8 cellular contexts compared by ENCODE assay signal in genomic region chr19:44741841-44742352, GRCh38. TPM values are rescaled to one million over a fixed set of nuclear protein-coding genes. Genes with fewer than 3 reads are reported as not detected.
A peak's percentile ranks its signal among the peaks of the same experiment; 100 is the strongest.
DNase-seq lines count a peak whose midpoint lies in the region; ATAC-seq and TF ChIP-seq lines count a peak whose summit lies in the region.

No MANE protein-coding gene starts in this region.

- H3K27me3 ChIP-seq in adrenal gland (no peaks in the 10 kb centered on the region), left ventricle myocardium inferior (ENCODE audit: low read depth) (no peaks in the 10 kb centered on the region)
- no peaks in the 10 kb centered on the region for H3K27me3 ChIP-seq in effector memory CD4-positive, alpha-beta T cell (replicated peaks; ENCODE audit: control insufficient read depth, insufficient read depth, low read length, poor library complexity, severe bottlenecking)

- 0 to 4% (median 2%) methylated on average over 5 to 13 of the region's 13 CpGs for WGBS in adrenal gland, 4 donors

- no peak for ATAC-seq in HG03280 (IDR thresholded peaks at IDR 0.05; ENCODE audit: unreplicated experiment)

- H3K36me3 ChIP-seq in adrenal gland (replicated peaks in 1 of 2) (no peaks in the 10 kb centered on the region), left ventricle myocardium inferior (no peaks in the 10 kb centered on the region)
- no peaks in the 10 kb centered on the region for H3K36me3 ChIP-seq in effector memory CD4-positive, alpha-beta T cell (ENCODE audit: control insufficient read depth, insufficient read depth, low read length)

- peak; percentile 85 for DNase-seq in NK-92 treated with Interleukin-12 subunit alpha and Interleukin-12 subunit beta, amount 100 ng/mL, for 24 hours (lab: John Stamatoyannopoulos, UW)
- DNase-seq in NK-92 (lab: John Stamatoyannopoulos, UW; ENCODE audit: unreplicated experiment): no peak
- peak; percentile 98 for DNase-seq in NCI-H2196 (lab: John Stamatoyannopoulos, UW; ENCODE audit: unreplicated experiment)
- peak; percentile 99 to 100 (median 100) for DNase-seq in adrenal gland
- DNase-seq in left ventricle myocardium inferior: peak; percentile 97
- peak; percentile 99 for DNase-seq in posterior vena cava (ENCODE audit: low spot score)
- no peak for DNase-seq in effector memory CD4-positive, alpha-beta T cell

- H3K4me3 ChIP-seq in adrenal gland (no peak overlapping the region), left ventricle myocardium inferior (peak overlapping the region; percentile 24)
- H3K4me3 ChIP-seq in effector memory CD4-positive, alpha-beta T cell (ENCODE audit: insufficient read depth, low read depth, low read length, poor library complexity, severe bottlenecking): no peak overlapping the region

- H3K9me3 ChIP-seq in adrenal gland (replicated peaks in 1 of 3) (no peaks in the 10 kb centered on the region), left ventricle myocardium inferior (replicated peaks) (no peaks in the 10 kb centered on the region)
- no peaks in the 10 kb centered on the region for H3K9me3 ChIP-seq in effector memory CD4-positive, alpha-beta T cell (ENCODE audit: control insufficient read depth, low read length)

- TF ChIP-seq POLR2A in adrenal gland (IDR thresholded peaks at IDR 0.05): peak in 1 of 2 donors; percentile 69

- intact Hi-C loops in adrenal gland (cut with DNase I): no loop called here
- intact Hi-C loops in left ventricle myocardium inferior (cut with micrococcal nuclease): no loop called here
- intact Hi-C loops in posterior vena cava (cut with DNase I): no loop called here

- TF ChIP-seq CTCF in adrenal gland (IDR thresholded peaks at IDR 0.05): no peak
- no peak for TF ChIP-seq CTCF in left ventricle myocardium inferior (IDR thresholded peaks at IDR 0.05; ENCODE audit: borderline replicate concordance)

- H3K4me1 ChIP-seq in adrenal gland (replicated peaks in 1 of 2) (peaks cover 51 to 80% of the 10 kb centered on the region in 2 donors), left ventricle myocardium inferior (peaks cover 74% of the 10 kb centered on the region)
- peaks cover 3% of the 10 kb centered on the region for H3K4me1 ChIP-seq in effector memory CD4-positive, alpha-beta T cell (ENCODE audit: control insufficient read depth, insufficient read depth, low read length, poor library complexity, severe bottlenecking)

- H3K27ac ChIP-seq in adrenal gland (peak overlapping the region; percentile 75 to 98 (median 93)), left ventricle myocardium inferior (replicated peaks) (peak overlapping the region; percentile 98)
- no peak overlapping the region for H3K27ac ChIP-seq in effector memory CD4-positive, alpha-beta T cell (ENCODE audit: insufficient read depth, low read length, poor library complexity, severe bottlenecking)

RNA-seq across cellular contexts. Expression of gene BCL3, which starts 6.6 kb away (rescaled TPM):
- 10 to 100 TPM; 32.3 to 85.1 (median 52.1) TPM for total RNA-seq in adrenal gland
- 100 to 1,000 TPM in 1 of 3 donors, 10 to 100 TPM in 2; 10.2 to 120 (median 45.9) TPM for polyA plus RNA-seq in adrenal gland
- 15.0 TPM for total RNA-seq in left ventricle myocardium inferior
- 10 to 100 TPM; 37.6 to 40.4 TPM for total RNA-seq in posterior vena cava

RNA-seq across cellular contexts. Expression of gene CBLC, which starts 35.8 kb away (rescaled TPM):
- under 1 TPM in 1 of 8 donors, not detected in 7; 0.14 TPM for total RNA-seq in adrenal gland
- polyA plus RNA-seq in adrenal gland: under 1 TPM in 1 of 3 donors, not detected in 2; 0.13 TPM
- total RNA-seq in left ventricle myocardium inferior: not detected
- total RNA-seq in posterior vena cava: not detected

RNA-seq across cellular contexts. Expression of gene CEACAM16, which starts 42.9 kb away (rescaled TPM):
- total RNA-seq in adrenal gland (under 1 TPM in 3 of 8 donors, not detected in 5; 0.27 to 0.69 (median 0.30) TPM), left ventricle myocardium inferior (not detected), posterior vena cava (not detected)
- polyA plus RNA-seq in adrenal gland: 1 to 10 TPM in 1 of 3 donors, under 1 TPM in 1, not detected in 1; 0.57 to 1.4 TPM

Comparison
In these comparisons a context has a peak if more than half of its experiments do, and no peak if none do; other contexts are left out.
1. DNase-seq: peak in NK-92 treated with Interleukin-12 subunit alpha and Interleukin-12 subunit beta, amount 100 ng/mL, for 24 hours (single experiment), NCI-H2196 (single experiment), adrenal gland (7 of 7), left ventricle myocardium inferior (single experiment) and posterior vena cava (single experiment); none in NK-92 (single experiment) and effector memory CD4-positive, alpha-beta T cell (0 of 3).